26 cellular contexts compared by ENCODE assay signal in the genomic region with DNA sequence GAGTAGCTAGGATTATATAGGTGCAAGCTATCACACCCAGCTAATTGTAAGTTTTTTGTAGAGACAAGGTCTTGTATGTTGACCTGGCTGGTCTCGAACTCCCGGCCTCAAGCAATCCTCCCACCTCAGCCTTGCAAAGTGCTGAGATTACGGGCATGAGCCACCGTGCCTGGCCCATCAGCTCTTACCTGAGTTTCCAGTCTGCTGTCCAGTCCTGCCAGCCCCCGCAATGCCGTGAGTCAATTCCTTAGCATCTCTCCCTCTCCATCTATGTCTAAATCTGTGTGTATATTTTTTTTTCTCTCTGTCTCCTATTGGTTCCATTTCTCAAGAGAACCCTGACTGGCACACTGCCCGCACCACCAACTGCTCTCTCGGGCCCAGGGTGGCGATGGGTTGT.
"Had no signal": no experiment of that assay in that cellular context is flagged by ENCODE, and none has a peak within 500 bp of the region (broad histone marks: within the 10 kb centered on the region; RNA-seq: fewer than 3 reads in every experiment).

No MANE protein-coding gene starts in this region.

- H3K27me3 ChIP-seq: MG63, SJSA1 had no signal

- H3K36me3 ChIP-seq: MG63, SJSA1 had no signal

- FAIRE-seq: HepG2, RCC 7860 had no signal

- ATAC-seq: HepG2 had no signal

- H3K4me3 ChIP-seq: MG63, SJSA1, SK-N-MC had no signal

- H3K27ac ChIP-seq: SJSA1, SK-N-MC had no signal

- DNase-seq: IMR-90, Karpas-422, KG1, MG63, NCI-H1092, NCI-H1105 treated with DMSO at 0.1 percent for 48 hours, NCI-H1417 treated with DMSO at 0.1 percent for 48 hours, NCI-H146, NCI-H1694 treated with DMSO at 0.1 percent for 48 hours, NCI-H1930, NCI-H2081, NCI-H2107, NCI-H2171, NCI-H226, NCI-H446, NCI-H510A, NCI-H524 treated with DMSO at 0.1 percent for 48 hours, NCI-H69, NCI-H774, Right ventricle myocardium superior, RPMI8226, SIG-M5 had no signal

- H3K4me1 ChIP-seq: SJSA1 had no signal

- H3K9me3 ChIP-seq: MG63, SJSA1 had no signal
